In the genomic region with DNA sequence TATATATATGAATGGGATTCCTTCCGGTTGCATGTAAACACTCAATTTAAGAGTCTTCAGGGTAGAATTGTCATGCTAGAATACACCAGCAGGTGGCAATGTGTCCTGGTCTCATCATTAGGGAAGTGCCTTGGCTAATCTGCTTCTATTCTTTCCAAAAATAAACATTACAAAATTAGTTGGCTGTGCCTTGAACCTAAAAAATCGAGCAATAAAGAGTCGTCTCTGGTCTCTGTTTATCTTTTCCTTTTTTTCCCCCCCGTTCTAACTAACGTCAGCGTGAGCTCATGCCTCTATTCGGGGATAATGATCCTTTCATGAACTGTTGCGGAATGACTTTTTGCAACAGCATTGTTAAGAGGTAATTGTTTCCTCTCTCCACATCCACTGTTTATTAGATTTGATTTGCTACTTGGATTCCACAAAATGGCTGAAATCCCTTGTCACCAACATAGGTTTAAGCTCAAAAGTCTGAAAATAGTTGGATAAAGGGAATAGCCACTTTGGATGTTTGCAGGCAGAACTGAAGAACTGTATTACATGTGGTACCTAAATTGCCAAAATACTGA, we compare ENCODE assay signal across 8 cellular contexts. TPM values are rescaled to one million over a fixed set of nuclear protein-coding genes. Genes with fewer than 3 reads are reported as not detected.
A peak's percentile ranks its signal among the peaks of the same experiment; 100 is the strongest.
DNase-seq lines count a peak whose midpoint lies in the region; ATAC-seq and TF ChIP-seq lines count a peak whose summit lies in the region.

No MANE protein-coding gene starts in this region.

- TF ChIP-seq CTCF in lower lobe of right lung (IDR thresholded peaks at IDR 0.05) = peak; percentile 62

- H3K36me3 ChIP-seq in HAP-1 (replicated peaks) = peaks cover 15% of the 10 kb centered on the region
- H3K36me3 ChIP-seq in ectodermal cell (ENCODE audit: control insufficient read depth, insufficient read depth, low read length) = peaks cover 8% of the 10 kb centered on the region
- peaks cover 9% of the 10 kb centered on the region for H3K36me3 ChIP-seq in lower lobe of right lung

- H3K27ac ChIP-seq in ectodermal cell (ENCODE audit: insufficient read depth, low read depth, low read length, poor library complexity, severe bottlenecking) (no peak overlapping the region), lower lobe of right lung (peak overlapping the region; percentile 93)

- peak; percentile 44 to 56 for ATAC-seq in lower lobe of right lung
- ATAC-seq in GM18502 (IDR thresholded peaks at IDR 0.05; ENCODE audit: poor library complexity, unreplicated experiment) = no peak

- intact Hi-C loops in lower lobe of right lung (cut with DNase I) = no loop called here

- DNase-seq in CD1c-positive myeloid dendritic cell (ENCODE audit: extremely low spot score) = peak; percentile 86
- peak; percentile 72 to 81 for DNase-seq in HAP-1 (ENCODE audit: low spot score in 2 of 2)
- peak; percentile 80 to 86 for DNase-seq in NCI-H446 (lab: John Stamatoyannopoulos, UW)
- peak in 3 of 4 experiments; percentile 13 to 26 (median 14) for DNase-seq in activated CD4-positive, CD25-positive, alpha-beta regulatory T cell (lab: John Stamatoyannopoulos, UW)
- no peak for DNase-seq in lower lobe of right lung
- peak; percentile 39 for DNase-seq in stimulated activated CD8-positive, alpha-beta memory T cell treated with anti-CD3 and anti-CD28 coated beads, Interleukin-15, amount 100 ng/mL, for 1 hour (ENCODE audit: low read depth)

- in situ Hi-C loops in HAP-1 (cut with MboI; ENCODE audit: low sequenced_read_pairs) = no loop called here

- no peaks in the 10 kb centered on the region for H3K27me3 ChIP-seq in HAP-1 (ENCODE audit: low read depth)
- H3K27me3 ChIP-seq in ectodermal cell (ENCODE audit: control insufficient read depth, insufficient read depth, low read length, poor library complexity, severe bottlenecking) = no peaks in the 10 kb centered on the region
- no peaks in the 10 kb centered on the region for H3K27me3 ChIP-seq in lower lobe of right lung (ENCODE audit: low read depth)

- H3K9me3 ChIP-seq in HAP-1 (no peaks in the 10 kb centered on the region), ectodermal cell (ENCODE audit: control insufficient read depth, low read length) (no peaks in the 10 kb centered on the region), lower lobe of right lung (no peaks in the 10 kb centered on the region)

- H3K4me3 ChIP-seq in HAP-1 = peak overlapping the region; percentile 64
- H3K4me3 ChIP-seq in ectodermal cell (ENCODE audit: insufficient read depth, low read depth, low read length) = peak overlapping the region; percentile 91
- peak overlapping the region; percentile 91 for H3K4me3 ChIP-seq in lower lobe of right lung

- WGBS in ectodermal cell, 2 experiments = 5 to 14% methylated on average over 8 of the region's 8 CpGs

- peaks cover 9% of the 10 kb centered on the region for H3K4me1 ChIP-seq in HAP-1
- H3K4me1 ChIP-seq in ectodermal cell (ENCODE audit: control insufficient read depth, insufficient read depth, low read length) = peaks cover 8% of the 10 kb centered on the region
- peaks cover 51% of the 10 kb centered on the region for H3K4me1 ChIP-seq in lower lobe of right lung

RNA-seq across cellular contexts. Expression of a gene that starts 1.2 kb away (rescaled TPM):
- 20.1 TPM for polyA plus RNA-seq in ectodermal cell (2013, experiment 1 of 4)
- 23.7 TPM for polyA plus RNA-seq in ectodermal cell (2013, experiment 2 of 4)
- 17.7 TPM for polyA plus RNA-seq in ectodermal cell (2013, experiment 3 of 4)
- 19.5 TPM for polyA plus RNA-seq in ectodermal cell (2013, experiment 4 of 4)
- total RNA-seq in lower lobe of right lung = 121 TPM

RNA-seq across cellular contexts. Expression of a gene that starts 9.9 kb away (rescaled TPM):
- polyA plus RNA-seq in ectodermal cell (2013, experiment 1 of 4) = 20.7 TPM
- polyA plus RNA-seq in ectodermal cell (2013, experiment 2 of 4) = 15.1 TPM
- polyA plus RNA-seq in ectodermal cell (2013, experiment 3 of 4) = 15.7 TPM
- polyA plus RNA-seq in ectodermal cell (2013, experiment 4 of 4) = 18.8 TPM
- 3.5 TPM for total RNA-seq in lower lobe of right lung
